In the genomic region with DNA sequence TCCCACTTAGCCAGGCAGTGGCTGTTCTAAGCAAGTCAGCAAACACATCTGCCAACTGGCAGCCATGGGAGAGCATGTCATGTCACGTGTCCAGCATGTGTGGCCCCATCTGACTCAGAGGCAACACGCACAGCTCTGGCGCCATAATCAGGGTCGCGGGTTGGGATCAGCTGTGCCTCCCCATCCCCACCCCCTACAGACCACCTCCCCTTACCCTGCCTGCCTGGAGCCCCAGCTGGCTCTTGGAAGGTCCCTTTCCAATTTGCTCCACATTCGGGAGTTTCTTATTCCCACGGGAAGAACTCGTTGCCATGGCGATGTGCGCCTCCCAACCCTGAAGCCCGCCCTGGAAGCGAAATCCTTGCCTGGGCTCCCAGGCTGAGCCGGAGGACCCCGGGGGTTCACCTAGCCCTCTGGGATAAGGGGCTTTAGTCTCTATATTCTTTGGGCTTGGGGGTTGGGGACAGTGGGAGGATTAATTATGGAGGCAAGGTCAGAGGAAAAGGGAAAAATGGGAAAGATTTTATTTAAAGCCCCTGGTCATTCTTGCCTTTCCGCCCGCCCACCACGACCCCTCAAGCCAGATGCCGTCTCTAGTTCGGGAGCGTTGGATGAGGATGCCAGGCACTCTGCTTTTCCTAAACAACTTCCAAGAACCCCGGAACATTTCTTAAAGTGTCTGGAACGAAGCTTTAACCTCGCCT, we compare ENCODE assay signal across 8 cellular contexts.
A peak's percentile ranks its signal among the peaks of the same experiment; 100 is the strongest.
DNase-seq lines count a peak whose midpoint lies in the region; ATAC-seq, FAIRE-seq and TF ChIP-seq lines count a peak whose summit lies in the region.

No MANE protein-coding gene starts in this region.

- no peak for TF ChIP-seq POLR2A in heart left ventricle (IDR thresholded peaks at IDR 0.05)

- no peaks in the 10 kb centered on the region for H3K27me3 ChIP-seq in heart left ventricle

- peaks cover 33% of the 10 kb centered on the region for H3K4me1 Mint-ChIP-seq in activated naive CD8-positive, alpha-beta T cell treated with anti-CD3 and anti-CD28 coated beads, Interleukin-2, amount 50 U/mL, for 24 hours

- H3K27ac Mint-ChIP-seq in activated naive CD8-positive, alpha-beta T cell treated with anti-CD3 and anti-CD28 coated beads, Interleukin-2, amount 50 U/mL, for 24 hours: no peak overlapping the region

- H3K36me3 ChIP-seq in heart left ventricle: no peaks in the 10 kb centered on the region

- no peak for ATAC-seq in activated naive CD8-positive, alpha-beta T cell treated with anti-CD3 and anti-CD28 coated beads, Interleukin-2, amount 50 U/mL, for 24 hours
- ATAC-seq in heart left ventricle: peak; percentile 49 to 76 (median 72)
- ATAC-seq in omental fat pad (ENCODE audit: low FRiP score): peak; percentile 56
- ATAC-seq in HG02938 (IDR thresholded peaks at IDR 0.05; ENCODE audit: unreplicated experiment): no peak

- peak overlapping the region; percentile 79 for H3K4me3 Mint-ChIP-seq in activated naive CD8-positive, alpha-beta T cell treated with anti-CD3 and anti-CD28 coated beads, Interleukin-2, amount 50 U/mL, for 24 hours

- intact Hi-C loops in heart left ventricle (cut with DNase I): loop anchor here in 9 of 10 donors (1.0 to 10.0 kb wide), 13 partner anchors 92 to 818 kb away; a partner anchor contains a TSS

- no peaks in the 10 kb centered on the region for H3K36me3 Mint-ChIP-seq in activated naive CD8-positive, alpha-beta T cell treated with anti-CD3 and anti-CD28 coated beads, Interleukin-2, amount 50 U/mL, for 24 hours (ENCODE audit: low read depth)

- H3K9me3 Mint-ChIP-seq in activated naive CD8-positive, alpha-beta T cell treated with anti-CD3 and anti-CD28 coated beads, Interleukin-2, amount 50 U/mL, for 24 hours: no peaks in the 10 kb centered on the region

- peak overlapping the region; percentile 79 to 95 (median 90) for H3K27ac ChIP-seq in heart left ventricle

- no peak for TF ChIP-seq CTCF in D721Med (IDR thresholded peaks at IDR 0.05; ENCODE audit: insufficient read depth, missing control alignments)
- no peak for TF ChIP-seq CTCF in heart left ventricle (IDR thresholded peaks at IDR 0.05)
- TF ChIP-seq CTCF in omental fat pad (IDR thresholded peaks at IDR 0.05): no peak

- H3K4me1 ChIP-seq in heart left ventricle: peaks cover 0 to 36% (median 15%) of the 10 kb centered on the region in 12 donors

- FAIRE-seq in D721Med (lab: Jason Lieb, UNC): peak; percentile 44

- DNase-seq in D721Med (ENCODE audit: insufficient read length, low spot score) (no peak), heart left ventricle (peak; percentile 80 to 94 (median 86)), omental fat pad (ENCODE audit: low spot score) (peak; percentile 67), kidney glomerular epithelial cell (lab: John Stamatoyannopoulos, UW) (no peak)
- DNase-seq in Jurkat, Clone E6-1 (ENCODE audit: low read depth, low spot score): no peak
- DNase-seq in activated naive CD8-positive, alpha-beta T cell treated with anti-CD3 and anti-CD28 coated beads, Interleukin-2, amount 50 U/mL, for 24 hours: no peak
- no peak for DNase-seq in activated CD4-positive, CD25-positive, alpha-beta regulatory T cell treated with anti-CD3 and anti-CD28 coated beads, Interleukin-2, amount 50 U/mL, for 72 hours

- H3K9me3 ChIP-seq in heart left ventricle: no peaks in the 10 kb centered on the region

- peak overlapping the region; percentile 50 for H3K4me3 ChIP-seq in Jurkat, Clone E6-1 (ENCODE audit: low read length)
- H3K4me3 ChIP-seq in heart left ventricle: peak overlapping the region; percentile 42 to 80 (median 66)

- WGBS in heart left ventricle, 4 donors: 6 to 12% (median 7%) methylated on average over 22 to 23 of the region's 23 CpGs

- H3K27me3 Mint-ChIP-seq in activated naive CD8-positive, alpha-beta T cell treated with anti-CD3 and anti-CD28 coated beads, Interleukin-2, amount 50 U/mL, for 24 hours: no peaks in the 10 kb centered on the region

Comparison
In these comparisons a context has a peak if more than half of its experiments do, and no peak if none do; other contexts are left out.
1. DNase-seq: peak in heart left ventricle (5 of 5) and omental fat pad (single experiment); none in D721Med (single experiment), Jurkat, Clone E6-1 (single experiment), activated naive CD8-positive, alpha-beta T cell treated with anti-CD3 and anti-CD28 coated beads, Interleukin-2, amount 50 U/mL, for 24 hours (single experiment), activated CD4-positive, CD25-positive, alpha-beta regulatory T cell treated with anti-CD3 and anti-CD28 coated beads, Interleukin-2, amount 50 U/mL, for 72 hours (single experiment) and kidney glomerular epithelial cell (single experiment).
2. ATAC-seq: peak in heart left ventricle (4 of 4) and omental fat pad (single experiment); none in activated naive CD8-positive, alpha-beta T cell treated with anti-CD3 and anti-CD28 coated beads, Interleukin-2, amount 50 U/mL, for 24 hours (single experiment) and HG02938 (single experiment).